23 cellular contexts compared by ENCODE assay signal in genomic region chr3:146861262-146861661, GRCh38.
DNase-seq lines count a peak whose midpoint lies in the region; ATAC-seq, FAIRE-seq and TF ChIP-seq lines count a peak whose summit lies in the region.
"Had no signal": no experiment of that assay in that cellular context is flagged by ENCODE, and none has a peak within 500 bp of the region (broad histone marks: within the 10 kb centered on the region; RNA-seq: fewer than 3 reads in every experiment).

No MANE protein-coding gene starts in this region.

- H3K4me2 ChIP-seq in HepG2 (ENCODE audit: low read depth, low read length) (no peak overlapping the region), K562 (ENCODE audit: insufficient read depth, low read length) (no peak overlapping the region)
- H3K4me2 ChIP-seq: A549; BLaER1 treated with 17β-estradiol and CSF1 and Interleukin-3, amounts not matched to agents 10 nM and 100 nM had no signal

- no peak overlapping the region for H2AFZ ChIP-seq in HepG2 (ENCODE audit: low read length)
- H2AFZ ChIP-seq in K562 (ENCODE audit: low read depth, low read length) = no peak overlapping the region

- intact Hi-C loops in HepG2 (cut with micrococcal nuclease; ENCODE audit: unreplicated experiment) (no loop called here), right lobe of liver (cut with DNase I) (no loop called here), K562 (cut with micrococcal nuclease) (no loop called here)

- no peaks in the 10 kb centered on the region for H3K9me1 ChIP-seq in K562 (ENCODE audit: control insufficient read depth, insufficient read depth, low read length)

- no peak for TF ChIP-seq POLR2A in HepG2 (IDR thresholded peaks at IDR 0.05; ENCODE audit: insufficient read depth in 1 of 2, low read depth in 2 of 2, low read length in 2 of 2)
- no peak for TF ChIP-seq POLR2A in right lobe of liver (IDR thresholded peaks at IDR 0.05)
- no peak for TF ChIP-seq POLR2A in K562 (conservative IDR thresholded peaks at IDR 0.05)

- H3K4me1 ChIP-seq in HepG2 (ENCODE audit: insufficient read depth, low read length) = no peaks in the 10 kb centered on the region
- no peaks in the 10 kb centered on the region for H3K4me1 ChIP-seq in right lobe of liver
- no peaks in the 10 kb centered on the region for H3K4me1 ChIP-seq in K562 (replicated peaks in 1 of 2; ENCODE audit: control insufficient read depth in 2 of 2, insufficient read depth in 2 of 2, low read length in 2 of 2)
- H3K4me1 ChIP-seq: A549; BLaER1 treated with 17β-estradiol and CSF1 and Interleukin-3, amounts not matched to agents 10 nM and 100 nM; Caco-2 had no signal

- H3K4me1 Mint-ChIP-seq in T-helper 2 cell treated with Interferon-gamma antibody and Interleukin-4, amounts not matched to agents 5 μg/mL and 100 μg/mL, for 36 hours (ENCODE audit: low read depth) = no peaks in the 10 kb centered on the region
- H3K4me1 Mint-ChIP-seq: B cell had no signal

- H3K4me3 ChIP-seq in HepG2 (replicated peaks in 1 of 3; ENCODE audit: insufficient read depth in 1 of 3, low read depth in 2 of 3, low read length in 3 of 3) (no peak overlapping the region), right lobe of liver (no peak overlapping the region), K562 (no peak overlapping the region)
- H3K4me3 ChIP-seq: A549; BLaER1 treated with 17β-estradiol and CSF1 and Interleukin-3, amounts not matched to agents 10 nM and 100 nM had no signal

- peaks cover 4% of the 10 kb centered on the region for H3K9me3 Mint-ChIP-seq in T-helper 2 cell treated with Interferon-gamma antibody and Interleukin-4, amounts not matched to agents 5 μg/mL and 100 μg/mL, for 36 hours

- H3K4me3 Mint-ChIP-seq in T-helper 2 cell treated with Interferon-gamma antibody and Interleukin-4, amounts not matched to agents 5 μg/mL and 100 μg/mL, for 36 hours = no peak overlapping the region
- H3K4me3 Mint-ChIP-seq: B cell; CD4-positive, alpha-beta T cell; CD8-positive, alpha-beta T cell had no signal

- ATAC-seq in HepG2 (no peak), right lobe of liver (no peak), K562 (no peak)
- ATAC-seq: A549; CD8-positive, alpha-beta T cell had no signal

- no peaks in the 10 kb centered on the region for H3K9me3 ChIP-seq in HepG2 (ENCODE audit: low read length)
- no peaks in the 10 kb centered on the region for H3K9me3 ChIP-seq in right lobe of liver
- no peaks in the 10 kb centered on the region for H3K9me3 ChIP-seq in K562 (replicated peaks; ENCODE audit: control insufficient read depth, insufficient read depth, low read depth, low read length)
- H3K9me3 ChIP-seq: A549; BLaER1 treated with 17β-estradiol and CSF1 and Interleukin-3, amounts not matched to agents 10 nM and 100 nM; Caco-2 had no signal

- DNase-seq in HepG2 (ENCODE audit: low spot score) (no peak), right lobe of liver (no peak), HTR-8/SVneo (ENCODE audit: insufficient read length, low spot score) (no peak), K562 (ENCODE audit: extremely low read depth in 1 of 4, low spot score in 3 of 4) (no peak), NCI-H128 (lab: John Stamatoyannopoulos, UW; ENCODE audit: unreplicated experiment) (no peak), dermis blood vessel endothelial cell (no peak)
- no peak for DNase-seq in T-helper 2 cell treated with Interferon-gamma antibody and Interleukin-4, amounts not matched to agents 5 μg/mL and 100 μg/mL, for 36 hours (ENCODE audit: low spot score)
- DNase-seq: AML-193; Caco-2; Calu3; CD4-positive, alpha-beta T cell; CD8-positive, alpha-beta T cell; DMS79 treated with DMSO at 0.1 percent for 48 hours; GF-D8 had no signal

- H3K27me3 ChIP-seq in HepG2 (ENCODE audit: control insufficient read depth in 1 of 2, insufficient read depth in 2 of 2, low read length in 2 of 2) (no peaks in the 10 kb centered on the region), right lobe of liver (no peaks in the 10 kb centered on the region), K562 (ENCODE audit: control insufficient read depth in 2 of 2, insufficient read depth in 2 of 2, low read length in 2 of 2) (no peaks in the 10 kb centered on the region)
- H3K27me3 ChIP-seq: BLaER1 treated with 17β-estradiol and CSF1 and Interleukin-3, amounts not matched to agents 10 nM and 100 nM had no signal

- TF ChIP-seq RAD21 in HepG2 (CRISPR knock-in tag; IDR thresholded peaks at IDR 0.05) (no peak), K562 (CRISPR knock-in tag; conservative IDR thresholded peaks at IDR 0.05 in 1 of 2, IDR thresholded peaks at IDR 0.05 in 1 of 2) (no peak)

- in situ Hi-C loops in HepG2 (cut with HindIII; ENCODE audit: extremely low pct_ligation_motif_present, low pct_unique_long_range_greater_than_20kb) = no loop called here
- in situ Hi-C loops in K562 (cut with MboI) = no loop called here

- no peaks in the 10 kb centered on the region for H3K27me3 Mint-ChIP-seq in T-helper 2 cell treated with Interferon-gamma antibody and Interleukin-4, amounts not matched to agents 5 μg/mL and 100 μg/mL, for 36 hours (ENCODE audit: low read depth)
- H3K27me3 Mint-ChIP-seq: B cell; CD4-positive, alpha-beta T cell had no signal

- H3K79me2 ChIP-seq in HepG2 (ENCODE audit: insufficient read depth, low read length) (no peaks in the 10 kb centered on the region), K562 (ENCODE audit: control insufficient read depth, insufficient read depth, low read length) (no peaks in the 10 kb centered on the region)

- TF ChIP-seq CTCF in HepG2 (CRISPR knock-in tag; IDR thresholded peaks at IDR 0.05) = no peak
- no peak for TF ChIP-seq CTCF in right lobe of liver (IDR thresholded peaks at IDR 0.05)
- TF ChIP-seq CTCF in K562 (IDR thresholded peaks at IDR 0.05 in 2 of 3, conservative IDR thresholded peaks at IDR 0.05 in 1 of 3; ENCODE audit: insufficient read depth in 2 of 3, low read depth in 1 of 3, low read length in 3 of 3) = no peak

- POLR2A ChIA-PET in HepG2 (lab: Yijun Ruan, JAX) (no interaction called here), K562 (lab: Yijun Ruan, JAX) (no interaction called here)

- no peak for FAIRE-seq in HepG2 (lab: Jason Lieb, UNC)
- FAIRE-seq in HTR-8/SVneo (lab: Jason Lieb, UNC) = peak; percentile 62
- FAIRE-seq in K562 (lab: Jason Lieb, UNC) = no peak
- FAIRE-seq: A549, D721Med, G401.6, GM12891, GM19239 had no signal

- H3K27ac Mint-ChIP-seq in T-helper 2 cell treated with Interferon-gamma antibody and Interleukin-4, amounts not matched to agents 5 μg/mL and 100 μg/mL, for 36 hours = no peak overlapping the region
- H3K27ac Mint-ChIP-seq: B cell; CD4-positive, alpha-beta T cell; CD8-positive, alpha-beta T cell had no signal

- no peak overlapping the region for H3K9ac ChIP-seq in HepG2 (ENCODE audit: insufficient read depth, low read depth, low read length)
- H3K9ac ChIP-seq in K562 (ENCODE audit: insufficient read depth in 1 of 2, low read depth in 2 of 2, low read length in 2 of 2) = no peak overlapping the region
- H3K9ac ChIP-seq: BLaER1 treated with 17β-estradiol and CSF1 and Interleukin-3, amounts not matched to agents 10 nM and 100 nM had no signal

- BruUV-seq in HepG2 (replicated peaks; lab: Mats Ljungman, UMichigan) (no TSS peak), K562 (replicated peaks; lab: Mats Ljungman, UMichigan) (no TSS peak)

- H3K27ac ChIP-seq in HepG2 (ENCODE audit: extremely low read length, insufficient read depth, low read length) (no peak overlapping the region), right lobe of liver (no peak overlapping the region), K562 (ENCODE audit: extremely low read depth, low read depth, low read length) (no peak overlapping the region)
- H3K27ac ChIP-seq: 22Rv1; A549; BLaER1 treated with 17β-estradiol and CSF1 and Interleukin-3, amounts not matched to agents 10 nM and 100 nM; C4-2B had no signal

- no peaks in the 10 kb centered on the region for H3K36me3 ChIP-seq in HepG2 (replicated peaks in 1 of 2; ENCODE audit: control insufficient read depth in 1 of 2, insufficient read depth in 2 of 2, low read length in 2 of 2)
- H3K36me3 ChIP-seq in right lobe of liver = no peaks in the 10 kb centered on the region
- no peaks in the 10 kb centered on the region for H3K36me3 ChIP-seq in K562 (ENCODE audit: control insufficient read depth, insufficient read depth, low read length)
- H3K36me3 ChIP-seq: BLaER1 treated with 17β-estradiol and CSF1 and Interleukin-3, amounts not matched to agents 10 nM and 100 nM had no signal

- CTCF ChIA-PET in HepG2 (lab: Yijun Ruan, JAX; ENCODE audit: low intra/inter-chr PET ratio, low total read pairs) (no interaction called here), K562 (lab: Yijun Ruan, JAX; ENCODE audit: low intra/inter-chr PET ratio) (no interaction called here)

- H4K20me1 ChIP-seq in HepG2 (ENCODE audit: insufficient read depth, low read length) = no peaks in the 10 kb centered on the region
- no peaks in the 10 kb centered on the region for H4K20me1 ChIP-seq in K562 (replicated peaks; ENCODE audit: control insufficient read depth, insufficient read depth, low read length)
- H4K20me1 ChIP-seq: BLaER1 treated with 17β-estradiol and CSF1 and Interleukin-3, amounts not matched to agents 10 nM and 100 nM had no signal

- H3K36me3 Mint-ChIP-seq in T-helper 2 cell treated with Interferon-gamma antibody and Interleukin-4, amounts not matched to agents 5 μg/mL and 100 μg/mL, for 36 hours (ENCODE audit: low read depth) = no peaks in the 10 kb centered on the region
- H3K36me3 Mint-ChIP-seq: CD8-positive, alpha-beta T cell had no signal

- 4% methylated on average over 3 of the region's 3 CpGs for WGBS in HepG2 (ENCODE audit: low lambda C conversion rate)
- 78% methylated on average over 3 of the region's 3 CpGs for WGBS in right lobe of liver (ENCODE audit: insufficient coverage, low coverage, low lambda C conversion rate, missing lambda C conversion rate)
- 0% methylated on average over 3 of the region's 3 CpGs for WGBS in K562 (ENCODE audit: insufficient coverage, low coverage, missing lambda C conversion rate)

- TF ChIP-seq EP300 in HepG2 (IDR thresholded peaks at IDR 0.05; ENCODE audit: low read depth in 2 of 2, low read length in 2 of 2) (no peak), HepG2 (CRISPR knock-in tag; IDR thresholded peaks at IDR 0.05; ENCODE audit: borderline replicate concordance) (no peak), K562 (IDR thresholded peaks at IDR 0.05; ENCODE audit: low read length) (no peak)

TF ChIP-seq in HepG2, 621 proteins besides CTCF, POLR2A, EP300 and RAD21 (continues in another document):
- TF ChIP-seq ATF7 (IDR thresholded peaks at IDR 0.05) = 0 out of 2 replicates have a peak, but pooled peaks have one; percentile 9
- no peak for TF ChIP-seq ATF7 (CRISPR knock-in tag; IDR thresholded peaks at IDR 0.05)
- no peak for TF ChIP-seq ZNF350 (CRISPR knock-in tag; IDR thresholded peaks at IDR 0.05; ENCODE audit: borderline replicate concordance, low read depth)
- TF ChIP-seq CREB1 (IDR thresholded peaks at IDR 0.05) = peak; percentile 98
- TF ChIP-seq CREB1 (CRISPR knock-in tag; IDR thresholded peaks at IDR 0.05) = no peak
